8 cellular contexts compared by ENCODE assay signal in the genomic region with DNA sequence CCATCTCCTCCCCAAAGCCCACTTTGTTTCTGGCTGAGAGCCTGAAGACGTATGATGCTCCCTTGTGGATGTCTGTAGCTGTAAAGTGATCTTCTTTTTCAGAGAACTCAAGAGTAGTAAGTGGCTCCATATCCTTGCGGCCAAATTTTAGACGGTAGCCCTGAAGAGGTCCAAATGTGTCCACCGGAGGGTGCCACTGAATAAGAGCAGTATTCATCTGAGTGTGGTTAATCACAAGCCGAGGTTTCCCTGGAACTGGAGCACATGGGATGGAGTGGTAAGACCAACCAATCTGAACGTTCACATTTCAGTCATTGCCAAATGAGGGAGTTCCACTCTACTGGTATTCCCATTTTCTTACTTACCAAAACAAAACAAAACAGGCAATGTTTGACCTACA.
DNase-seq lines count a peak whose midpoint lies in the region; ATAC-seq and TF ChIP-seq lines count a peak whose summit lies in the region.

No MANE protein-coding gene starts in this region.

- H3K27me3 Mint-ChIP-seq in brain, result no peaks in the 10 kb centered on the region

- TF ChIP-seq CTCF in BE2C (IDR thresholded peaks at IDR 0.05; ENCODE audit: low read depth, low read length), result peak; percentile 33
- peak; percentile 26 for TF ChIP-seq CTCF in LNCaP clone FGC (IDR thresholded peaks at IDR 0.05; ENCODE audit: control insufficient read depth, extremely low read depth, insufficient read depth)
- peak; percentile 34 to 61 for TF ChIP-seq CTCF in brain (conservative IDR thresholded peaks at IDR 0.05)
- TF ChIP-seq CTCF in kidney epithelial cell (IDR thresholded peaks at IDR 0.05; ENCODE audit: insufficient read depth, low read length, poor library complexity, severe bottlenecking), result peak; percentile 35

- no peaks in the 10 kb centered on the region for H3K27me3 ChIP-seq in BE2C
- H3K27me3 ChIP-seq in kidney epithelial cell (ENCODE audit: control insufficient read depth, insufficient read depth, low read length), result no peaks in the 10 kb centered on the region

- no peaks in the 10 kb centered on the region for H3K4me1 Mint-ChIP-seq in brain

- peaks cover 72% of the 10 kb centered on the region for H3K36me3 Mint-ChIP-seq in brain

- H3K9me3 Mint-ChIP-seq in brain, result no peaks in the 10 kb centered on the region

- H3K9me3 ChIP-seq in BE2C, result no peaks in the 10 kb centered on the region

- ATAC-seq in stimulated activated naive CD8-positive, alpha-beta T cell treated with anti-CD3 and anti-CD28 coated beads, Interleukin-15, Interleukin-2, amounts not matched to agents 100 U/mL and 50 U/mL, for 24 hours, result no peak
- no peak for ATAC-seq in GM18870 (IDR thresholded peaks at IDR 0.05; ENCODE audit: unreplicated experiment)

- DNase-seq in BE2C (peak; percentile 39), LNCaP clone FGC (ENCODE audit: low read depth) (no peak), kidney epithelial cell (ENCODE audit: low read depth) (peak; percentile 5), AML-193 (lab: John Stamatoyannopoulos, UW) (no peak)
- no peak for DNase-seq in stimulated activated naive CD8-positive, alpha-beta T cell treated with anti-CD3 and anti-CD28 coated beads, Interleukin-15, Interleukin-2, amounts not matched to agents 100 U/mL and 50 U/mL, for 24 hours
- DNase-seq in stimulated activated CD4-positive, alpha-beta T cell treated with anti-CD3 and anti-CD28 coated beads, Interleukin-4, amount 100 ng/mL, for 1 hour, result no peak

- H3K36me3 ChIP-seq in BE2C, result no peaks in the 10 kb centered on the region
- H3K36me3 ChIP-seq in kidney epithelial cell (ENCODE audit: control insufficient read depth, insufficient read depth, low read length), result no peaks in the 10 kb centered on the region

- H3K4me1 ChIP-seq in BE2C, result no peaks in the 10 kb centered on the region

- no peak overlapping the region for H3K4me3 Mint-ChIP-seq in brain

- H3K4me3 ChIP-seq in BE2C (ENCODE audit: low read depth, low read length) (no peak overlapping the region), LNCaP clone FGC (ENCODE audit: low read depth, low read length) (no peak overlapping the region), kidney epithelial cell (ENCODE audit: low read depth, low read length) (no peak overlapping the region)

- H3K27ac Mint-ChIP-seq in brain, result no peak overlapping the region

Comparison
In these comparisons a context has a peak if more than half of its experiments do, and no peak if none do; other contexts are left out.
1. DNase-seq: peak in BE2C (single experiment) and kidney epithelial cell (single experiment); none in LNCaP clone FGC (single experiment), AML-193 (0 of 2), stimulated activated naive CD8-positive, alpha-beta T cell treated with anti-CD3 and anti-CD28 coated beads, Interleukin-15, Interleukin-2, amounts not matched to agents 100 U/mL and 50 U/mL, for 24 hours (single experiment) and stimulated activated CD4-positive, alpha-beta T cell treated with anti-CD3 and anti-CD28 coated beads, Interleukin-4, amount 100 ng/mL, for 1 hour (single experiment).
2. Peak in every context shown above with its lines, with median percentiles within 50 percentile points of each other: CTCF ChIP-seq.